Comparison of ENCODE assay signal across 8 cellular contexts in the genomic region with DNA sequence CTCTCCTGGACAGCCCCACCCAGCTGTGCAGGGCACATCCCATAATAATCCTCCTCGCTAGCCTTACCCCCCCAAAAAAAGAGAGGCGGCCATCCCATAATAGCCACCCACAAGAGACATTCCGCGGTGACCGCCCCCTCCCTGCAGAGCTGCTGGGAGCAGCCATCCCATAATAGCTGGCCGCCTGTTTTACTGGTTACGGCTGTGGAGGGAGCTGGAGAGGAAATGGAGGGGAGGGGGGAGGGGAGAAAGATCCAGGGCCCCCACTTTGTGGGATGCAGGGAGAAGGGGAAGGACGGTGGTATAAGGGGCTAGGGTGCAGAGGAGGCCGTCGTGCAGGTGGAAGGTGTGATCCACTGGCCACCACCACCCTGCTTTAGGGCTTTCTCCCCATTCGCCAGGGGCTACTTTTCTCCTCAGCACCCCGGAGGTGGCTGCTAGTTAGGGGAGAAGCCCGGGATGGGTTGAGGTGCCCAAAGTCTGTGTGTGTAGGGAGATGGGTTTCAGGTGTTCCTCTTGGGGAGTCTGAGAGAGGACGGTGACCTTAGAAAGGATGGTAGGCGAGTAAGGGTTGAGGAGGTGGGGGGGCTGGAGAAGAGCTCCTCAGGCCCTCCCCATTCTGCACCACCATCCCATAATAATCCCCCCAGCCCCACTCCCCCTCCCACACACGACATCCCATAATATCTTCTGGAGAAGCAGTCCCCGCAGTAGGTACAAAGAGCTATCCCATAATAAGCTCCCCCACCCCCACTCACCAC. TPM values are rescaled to one million over a fixed set of nuclear protein-coding genes. Genes with fewer than 3 reads are reported as not detected.
DNase-seq lines count a peak whose midpoint lies in the region; ATAC-seq and TF ChIP-seq lines count a peak whose summit lies in the region.

No MANE protein-coding gene starts in this region.

- H3K27ac Mint-ChIP-seq in T-cell, result peak overlapping the region; percentile 94 to 96

- intact Hi-C loops in esophagus muscularis mucosa (cut with DNase I), result no loop called here

- peak overlapping the region; percentile 14 for H3K9ac ChIP-seq in muscle layer of colon (ENCODE audit: low read length)

- peak overlapping the region in 1 of 3 donors; percentile 72 for H3K4me3 Mint-ChIP-seq in T-cell

- TF ChIP-seq POLR2A in esophagus muscularis mucosa (IDR thresholded peaks at IDR 0.05; ENCODE audit: low read depth), result no peak

- POLR2A ChIA-PET in T-cell (lab: Charles Lee), result interaction anchor here (0.5 to 1.1 kb wide), 5 partner anchors 13 to 533 kb away, joined by 3 to 11 read pairs (median 5); no protein-coding TSS in a partner anchor

- H3K27me3 Mint-ChIP-seq in T-cell, result no peaks in the 10 kb centered on the region

- peaks cover 38 to 57% (median 52%) of the 10 kb centered on the region in 3 donors for H3K4me1 Mint-ChIP-seq in T-cell

- DNase-seq in SIG-M5 treated with dmso at 0.1 percent for 504 hours (lab: John Stamatoyannopoulos, UW; ENCODE audit: unreplicated experiment) (peak; percentile 79), SIG-M5 (lab: John Stamatoyannopoulos, UW) (no peak), NCI-H1436 treated with DMSO at 0.1 percent for 48 hours (lab: John Stamatoyannopoulos, UW) (peak; percentile 86), T-cell (peak in 3 of 34 experiments; percentile 19 to 53 (median 44)), esophagus muscularis mucosa (ENCODE audit: extremely low spot score) (no peak), ureter (ENCODE audit: low spot score) (peak; percentile 88)

- peak; percentile 1 to 23 (median 7) for ATAC-seq in T-cell (replicated peaks in 1 of 4)
- ATAC-seq in GM19455 (IDR thresholded peaks at IDR 0.05; ENCODE audit: unreplicated experiment), result no peak

- H3K4me3 ChIP-seq in esophagus muscularis mucosa, result peak overlapping the region; percentile 16 to 50 (median 36)
- H3K4me3 ChIP-seq in muscle layer of colon (ENCODE audit: low read depth in 1 of 2, low read length in 2 of 2), result peak overlapping the region; percentile 5 to 60

- H3K36me3 ChIP-seq in esophagus muscularis mucosa (no peaks in the 10 kb centered on the region), muscle layer of colon (ENCODE audit: insufficient read depth, low read length) (no peaks in the 10 kb centered on the region)

- H3K9me3 Mint-ChIP-seq in T-cell, result no peaks in the 10 kb centered on the region

- CTCF ChIA-PET in T-cell (lab: Charles Lee), result interaction anchor here in 1 of 2 donors (0.6 to 0.7 kb wide), 2 partner anchors 30 to 44 kb away, joined by 3 to 5 read pairs; no protein-coding TSS in a partner anchor

- no peak for TF ChIP-seq CTCF in esophagus muscularis mucosa (IDR thresholded peaks at IDR 0.05)

- H3K27ac ChIP-seq in esophagus muscularis mucosa (replicated peaks in 1 of 4), result peak overlapping the region; percentile 89 to 96 (median 94)
- peak overlapping the region; percentile 99 for H3K27ac ChIP-seq in muscle layer of colon (ENCODE audit: low read depth, low read length)

- H3K4me1 ChIP-seq in esophagus muscularis mucosa, result peaks cover 26 to 47% (median 39%) of the 10 kb centered on the region in 4 donors
- H3K4me1 ChIP-seq in muscle layer of colon (ENCODE audit: insufficient read depth, low read length), result peaks cover 42% of the 10 kb centered on the region

- no peaks in the 10 kb centered on the region for H3K27me3 ChIP-seq in esophagus muscularis mucosa
- no peaks in the 10 kb centered on the region for H3K27me3 ChIP-seq in muscle layer of colon (ENCODE audit: control insufficient read depth in 1 of 2, insufficient read depth in 2 of 2, low read length in 2 of 2)

- 2% methylated on average over 17 of the region's 17 CpGs for WGBS in esophagus muscularis mucosa

- H3K9me3 ChIP-seq in esophagus muscularis mucosa (no peaks in the 10 kb centered on the region), muscle layer of colon (ENCODE audit: low read length) (no peaks in the 10 kb centered on the region)

- no peak for TF ChIP-seq EP300 in esophagus muscularis mucosa (IDR thresholded peaks at IDR 0.05)

- no peaks in the 10 kb centered on the region for H3K36me3 Mint-ChIP-seq in T-cell

RNA-seq across cellular contexts. Expression of gene CHD4, which starts 6.0 kb away (rescaled TPM):
- total RNA-seq in T-cell (100 to 1,000 TPM; 236 to 392 (median 258) TPM), esophagus muscularis mucosa (100 to 1,000 TPM; 189 to 226 (median 218) TPM), ureter (232 TPM)

RNA-seq across cellular contexts. Expression of gene LPAR5, which starts 22.6 kb away (rescaled TPM):
- 10 to 100 TPM in 4 of 5 donors, 1 to 10 TPM in 1; 5.8 to 16.0 (median 14.9) TPM for total RNA-seq in T-cell
- total RNA-seq in esophagus muscularis mucosa, result 1 to 10 TPM; 1.7 to 2.5 (median 1.8) TPM
- 13.6 TPM for total RNA-seq in ureter

RNA-seq across cellular contexts. Expression of gene ACRBP, which starts 34.0 kb away (rescaled TPM):
- 10 to 100 TPM in 1 of 5 donors, 1 to 10 TPM in 4; 2.4 to 11.1 (median 6.5) TPM for total RNA-seq in T-cell
- total RNA-seq in esophagus muscularis mucosa, result 1 to 10 TPM in 3 of 4 donors, under 1 TPM in 1; 0.97 to 6.2 (median 2.6) TPM
- 2.3 TPM for total RNA-seq in ureter

RNA-seq across cellular contexts. Expression of gene NOP2, which starts 45.1 kb away (rescaled TPM):
- total RNA-seq in T-cell (100 to 1,000 TPM in 1 of 5 donors, 10 to 100 TPM in 4; 69.6 to 107 (median 93.1) TPM), esophagus muscularis mucosa (10 to 100 TPM; 17.9 to 32.3 (median 19.5) TPM), ureter (51.7 TPM)

RNA-seq across cellular contexts. Expression of gene ING4, which starts 49.7 kb away (rescaled TPM):
- total RNA-seq in T-cell (10 to 100 TPM; 34.0 to 71.3 (median 64.5) TPM), esophagus muscularis mucosa (10 to 100 TPM; 45.1 to 58.3 (median 49.9) TPM), ureter (39.3 TPM)

Comparison
In these comparisons a context has a peak if more than half of its experiments do, and no peak if none do; other contexts are left out.
1. DNase-seq: peak in SIG-M5 treated with dmso at 0.1 percent for 504 hours (single experiment), NCI-H1436 treated with DMSO at 0.1 percent for 48 hours (single experiment) and ureter (single experiment); none in SIG-M5 (single experiment) and esophagus muscularis mucosa (single experiment).